16 cellular contexts compared by ENCODE assay signal in genomic region chr2:221674446-221674845, GRCh38.
DNase-seq lines count a peak whose midpoint lies in the region; ATAC-seq and TF ChIP-seq lines count a peak whose summit lies in the region.
"Had no signal": no experiment of that assay in that cellular context is flagged by ENCODE, and none has a peak within 500 bp of the region (broad histone marks: within the 10 kb centered on the region; RNA-seq: fewer than 3 reads in every experiment).

No MANE protein-coding gene starts in this region.

- H3K4me3 Mint-ChIP-seq in type B pancreatic cell, result no peak overlapping the region
- no peak overlapping the region for H3K4me3 Mint-ChIP-seq in natural killer cell
- H3K4me3 Mint-ChIP-seq: B cell; CD8-positive, alpha-beta T cell had no signal

- H3K9me3 ChIP-seq in gastrocnemius medialis, result no peaks in the 10 kb centered on the region
- H3K9me3 ChIP-seq: BLaER1 treated with 17β-estradiol and CSF1 and Interleukin-3, amounts not matched to agents 10 nM and 100 nM; HAP-1 had no signal

- H3K27me3 ChIP-seq in gastrocnemius medialis, result no peaks in the 10 kb centered on the region
- H3K27me3 ChIP-seq: BLaER1 treated with 17β-estradiol and CSF1 and Interleukin-3, amounts not matched to agents 10 nM and 100 nM had no signal

- TF ChIP-seq CTCF in astrocyte of the spinal cord (IDR thresholded peaks at IDR 0.05; ENCODE audit: low read depth, low read length) (no peak), type B pancreatic cell (conservative IDR thresholded peaks at IDR 0.05) (peak; percentile 9), natural killer cell (IDR thresholded peaks at IDR 0.05) (no peak), gastrocnemius medialis (IDR thresholded peaks at IDR 0.05 in 4 of 5, conservative IDR thresholded peaks at IDR 0.05 in 1 of 5) (no peak)

- no peaks in the 10 kb centered on the region for H3K36me3 Mint-ChIP-seq in type B pancreatic cell
- no peaks in the 10 kb centered on the region for H3K36me3 Mint-ChIP-seq in natural killer cell
- H3K36me3 Mint-ChIP-seq: CD8-positive, alpha-beta T cell had no signal

- DNase-seq in EL (peak; percentile 3), RPMI7951 (ENCODE audit: low read depth) (peak; percentile 63), astrocyte of the spinal cord (ENCODE audit: low read depth, low spot score) (peak; percentile 35), type B pancreatic cell (ENCODE audit: extremely low spot score, unreplicated experiment) (no peak), natural killer cell (no peak), gastrocnemius medialis (no peak)
- DNase-seq in activated CD4-positive, alpha-beta T cell treated with anti-CD3 and anti-CD28 coated beads for 48 hours, result no peak
- DNase-seq: Calu3; CD8-positive, alpha-beta T cell; DMS 273 treated with DMSO at 0.1 percent for 48 hours; DMS53; DND-41; GF-D8 had no signal

- H3K27ac Mint-ChIP-seq in type B pancreatic cell (no peak overlapping the region), natural killer cell (no peak overlapping the region)
- H3K27ac Mint-ChIP-seq: B cell; CD8-positive, alpha-beta T cell had no signal

- in situ Hi-C loops in astrocyte of the spinal cord (cut with HindIII; ENCODE audit: low sequenced_read_pairs) (no loop called here), gastrocnemius medialis (cut with MboI; ENCODE audit: low sequenced_read_pairs in 4 of 4) (no loop called here)

- intact Hi-C loops in natural killer cell (cut with micrococcal nuclease) (no loop called here), gastrocnemius medialis (cut with DNase I; ENCODE audit: low total_unique reads) (no loop called here)

- no peaks in the 10 kb centered on the region for H3K4me1 Mint-ChIP-seq in type B pancreatic cell (ENCODE audit: unreplicated experiment)
- H3K4me1 Mint-ChIP-seq in natural killer cell, result no peaks in the 10 kb centered on the region
- H3K4me1 Mint-ChIP-seq: B cell had no signal

- H3K9me3 Mint-ChIP-seq in type B pancreatic cell, result no peaks in the 10 kb centered on the region
- H3K9me3 Mint-ChIP-seq in natural killer cell, result peaks cover 0 to 3% of the 10 kb centered on the region in 2 donors
- H3K9me3 Mint-ChIP-seq: CD8-positive, alpha-beta T cell had no signal

- ATAC-seq in natural killer cell (no peak), gastrocnemius medialis (no peak)
- ATAC-seq: CD8-positive, alpha-beta T cell had no signal

- H3K36me3 ChIP-seq in gastrocnemius medialis, result no peaks in the 10 kb centered on the region
- H3K36me3 ChIP-seq: BLaER1 treated with 17β-estradiol and CSF1 and Interleukin-3, amounts not matched to agents 10 nM and 100 nM; HAP-1 had no signal

- TF ChIP-seq POLR2A in gastrocnemius medialis (IDR thresholded peaks at IDR 0.05), result no peak

- H3K27ac ChIP-seq in gastrocnemius medialis, result no peak overlapping the region
- H3K27ac ChIP-seq: BLaER1 treated with 17β-estradiol and CSF1 and Interleukin-3, amounts not matched to agents 10 nM and 100 nM had no signal

- H3K4me1 ChIP-seq in gastrocnemius medialis, result no peaks in the 10 kb centered on the region
- H3K4me1 ChIP-seq: BLaER1 treated with 17β-estradiol and CSF1 and Interleukin-3, amounts not matched to agents 10 nM and 100 nM had no signal

- H3K4me3 ChIP-seq in astrocyte of the spinal cord (ENCODE audit: low read depth, low read length) (no peak overlapping the region), gastrocnemius medialis (no peak overlapping the region)
- H3K4me3 ChIP-seq: BLaER1 treated with 17β-estradiol and CSF1 and Interleukin-3, amounts not matched to agents 10 nM and 100 nM; HAP-1 had no signal

- H3K27me3 Mint-ChIP-seq in type B pancreatic cell (peaks cover 18% of the 10 kb centered on the region), natural killer cell (ENCODE audit: low read depth in 2 of 2) (no peaks in the 10 kb centered on the region)

Comparison
In these comparisons a context has a peak if more than half of its experiments do, and no peak if none do; other contexts are left out.
1. DNase-seq: peak in EL (single experiment), RPMI7951 (single experiment) and astrocyte of the spinal cord (single experiment); none in type B pancreatic cell (single experiment), activated CD4-positive, alpha-beta T cell treated with anti-CD3 and anti-CD28 coated beads for 48 hours (single experiment), natural killer cell (single experiment) and gastrocnemius medialis (0 of 2).